13 cellular contexts compared by ENCODE assay signal in genomic region chr7:73899731-73900142, GRCh38. TPM values are rescaled to one million over a fixed set of nuclear protein-coding genes. Genes with fewer than 3 reads are reported as not detected.
DNase-seq lines count a peak whose midpoint lies in the region; ATAC-seq and TF ChIP-seq lines count a peak whose summit lies in the region.
"Had no signal": no experiment of that assay in that cellular context is flagged by ENCODE, and none has a peak within 500 bp of the region (broad histone marks: within the 10 kb centered on the region; RNA-seq: fewer than 3 reads in every experiment).

No MANE protein-coding gene starts in this region.

- no peaks in the 10 kb centered on the region for H3K4me1 ChIP-seq in left ventricle myocardium inferior

- H3K9me3 ChIP-seq in left ventricle myocardium inferior (replicated peaks): peaks cover 30% of the 10 kb centered on the region

- ATAC-seq in left ventricle myocardium superior: no peak
- ATAC-seq: A549; stimulated activated naive CD8-positive, alpha-beta T cell treated with anti-CD3 and anti-CD28 coated beads, Interleukin-15, amount 100 ng/mL, for 72 hours had no signal

- TF ChIP-seq CTCF in left ventricle myocardium inferior (IDR thresholded peaks at IDR 0.05; ENCODE audit: borderline replicate concordance) (no peak), astrocyte of the spinal cord (IDR thresholded peaks at IDR 0.05; ENCODE audit: low read depth, low read length) (no peak), lower leg skin (IDR thresholded peaks at IDR 0.05) (no peak)

- in situ Hi-C loops in astrocyte of the spinal cord (cut with HindIII; ENCODE audit: low sequenced_read_pairs): no loop called here

- peaks cover 40% of the 10 kb centered on the region for H3K27me3 ChIP-seq in left ventricle myocardium inferior (ENCODE audit: low read depth)

- DNase-seq in left ventricle myocardium superior (peak; percentile 29), left ventricle myocardium inferior (no peak), astrocyte of the spinal cord (ENCODE audit: low read depth, low spot score) (peak; percentile 68), lower leg skin (ENCODE audit: low spot score in 2 of 2) (peak; percentile 81 to 97), GDM1 (lab: John Stamatoyannopoulos, UW) (no peak), D341Med (ENCODE audit: low spot score) (no peak)
- DNase-seq in activated effector memory CD4-positive, alpha-beta T cell treated with anti-CD3 and anti-CD28 coated beads, Interleukin-2, amount 50 U/mL, for 16 hours: no peak
- DNase-seq in activated CD4-positive, alpha-beta T cell treated with anti-CD3 and anti-CD28 coated beads, Interleukin-2, amount 50 U/mL, for 1 hour: no peak
- DNase-seq: activated CD8-positive, alpha-beta memory T cell treated with anti-CD3 and anti-CD28 coated beads, Interleukin-2, amount 50 U/mL, for 48 hours; NCI-H1436 treated with DMSO at 0.1 percent for 48 hours; stimulated activated naive CD8-positive, alpha-beta T cell treated with anti-CD3 and anti-CD28 coated beads, Interleukin-15, amount 100 ng/mL, for 72 hours had no signal

- H3K4me3 ChIP-seq in left ventricle myocardium inferior: no peak overlapping the region
- no peak overlapping the region for H3K4me3 ChIP-seq in astrocyte of the spinal cord (ENCODE audit: low read depth, low read length)
- H3K4me3 ChIP-seq in lower leg skin (ENCODE audit: low read depth, poor library complexity, severe bottlenecking): no peak overlapping the region
- H3K4me3 ChIP-seq: A549 had no signal

- 10 to 39% methylated on average over 15 of the region's 15 CpGs for WGBS in lower leg skin, 2 donors

- no peaks in the 10 kb centered on the region for H3K36me3 ChIP-seq in left ventricle myocardium inferior

- H3K27ac ChIP-seq in left ventricle myocardium inferior (replicated peaks): no peak overlapping the region

- intact Hi-C loops in left ventricle myocardium superior (cut with micrococcal nuclease): no loop called here
- intact Hi-C loops in left ventricle myocardium inferior (cut with micrococcal nuclease): no loop called here
- intact Hi-C loops in lower leg skin (cut with DNase I; ENCODE audit: low total_unique reads): no loop called here

- no peak for TF ChIP-seq POLR2A in lower leg skin (IDR thresholded peaks at IDR 0.05)

RNA-seq across cellular contexts. Expression of gene TMEM270, which starts 38.8 kb away (rescaled TPM):
- total RNA-seq in left ventricle myocardium superior: not detected
- total RNA-seq in left ventricle myocardium inferior: not detected
- not detected for total RNA-seq in lower leg skin
- total RNA-seq: liver had no signal

RNA-seq across cellular contexts. Expression of gene METTL27, which starts 57.4 kb away (rescaled TPM):
- total RNA-seq in left ventricle myocardium superior (0.27 TPM), left ventricle myocardium inferior (0.44 TPM), lower leg skin (1 to 10 TPM; 2.0 to 7.4 (median 4.3) TPM)

Comparison
In these comparisons a context has a peak if more than half of its experiments do, and no peak if none do; other contexts are left out.
1. DNase-seq: peak in left ventricle myocardium superior (single experiment), astrocyte of the spinal cord (single experiment) and lower leg skin (2 of 2); none in left ventricle myocardium inferior (single experiment), GDM1 (single experiment), activated effector memory CD4-positive, alpha-beta T cell treated with anti-CD3 and anti-CD28 coated beads, Interleukin-2, amount 50 U/mL, for 16 hours (single experiment), D341Med (single experiment) and activated CD4-positive, alpha-beta T cell treated with anti-CD3 and anti-CD28 coated beads, Interleukin-2, amount 50 U/mL, for 1 hour (single experiment).